In the genomic region with DNA sequence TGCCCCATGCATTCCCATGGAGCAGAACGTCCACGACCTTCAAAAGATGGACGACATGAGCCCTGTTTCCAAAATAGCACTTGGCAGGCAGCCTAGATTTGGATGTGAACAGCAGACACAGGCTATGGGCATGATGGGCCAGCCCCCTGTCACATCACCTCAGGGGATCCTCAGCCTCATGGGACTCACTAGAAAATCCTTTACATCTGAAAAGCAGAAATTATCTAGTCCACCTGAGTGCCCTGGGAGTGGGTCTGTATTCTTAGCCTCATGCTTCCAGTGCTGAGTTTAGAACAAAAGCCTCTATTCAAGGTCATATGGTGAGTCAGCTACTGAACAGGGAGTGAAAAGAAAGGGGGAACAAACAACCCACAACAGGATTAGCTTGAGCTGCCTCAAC, we compare ENCODE assay signal across 16 cellular contexts. TPM values are rescaled to one million over a fixed set of nuclear protein-coding genes. Genes with fewer than 3 reads are reported as not detected.
DNase-seq lines count a peak whose midpoint lies in the region; TF ChIP-seq lines count a peak whose summit lies in the region.
"Had no signal": no experiment of that assay in that cellular context is flagged by ENCODE, and none has a peak within 500 bp of the region (broad histone marks: within the 10 kb centered on the region; RNA-seq: fewer than 3 reads in every experiment).

No MANE protein-coding gene starts in this region.

- intact Hi-C loops in ovary (cut with DNase I) = no loop called here
- intact Hi-C loops in activated T-helper 1 cell treated with anti-CD3 and anti-CD28 coated beads, Interleukin-12 subunit alpha, Interleukin-12 subunit beta, Interleukin-2, Interleukin-4 antibody, amounts not matched to agents 30 ng/mL and 10 ng/mL and 1 ng/mL, durations not matched to agents 14 hours and 24 hours and 36 hours (cut with micrococcal nuclease) = no loop called here

- no peak overlapping the region for H3K4me3 Mint-ChIP-seq in nephron progenitor cell
- H3K4me3 Mint-ChIP-seq in activated T-helper 1 cell treated with anti-CD3 and anti-CD28 coated beads, Interleukin-12 subunit alpha, Interleukin-12 subunit beta, Interleukin-2, Interleukin-4 antibody, amounts not matched to agents 30 ng/mL and 10 ng/mL and 1 ng/mL, durations not matched to agents 14 hours and 24 hours and 36 hours = no peak overlapping the region
- no peak overlapping the region for H3K4me3 Mint-ChIP-seq in activated CD4-positive, alpha-beta T cell treated with anti-CD3 and anti-CD28 coated beads, Interleukin-2, amount 10 ng/mL, durations not matched to agents 7 days and 5 days
- H3K4me3 Mint-ChIP-seq: stimulated activated naive CD8-positive, alpha-beta T cell treated with anti-CD3 and anti-CD28 coated beads, Interleukin-15, amount 100 ng/mL, for 72 hours had no signal

- peak overlapping the region in 1 of 2 donors; percentile 35 for H3K27ac ChIP-seq in ovary
- H3K27ac ChIP-seq: colonic mucosa, epithelial cell of prostate, vagina had no signal

- no peak for TF ChIP-seq POLR2A in ovary (IDR thresholded peaks at IDR 0.05)

- POLR2A ChIA-PET in activated CD4-positive, alpha-beta T cell treated with anti-CD3 and anti-CD28 coated beads, Interleukin-2, amount 10 ng/mL, durations not matched to agents 7 days and 5 days (lab: Charles Lee) = no interaction called here

- H3K27me3 Mint-ChIP-seq in nephron progenitor cell (ENCODE audit: low read depth, poor library complexity) = no peaks in the 10 kb centered on the region
- no peaks in the 10 kb centered on the region for H3K27me3 Mint-ChIP-seq in activated T-helper 1 cell treated with anti-CD3 and anti-CD28 coated beads, Interleukin-12 subunit alpha, Interleukin-12 subunit beta, Interleukin-2, Interleukin-4 antibody, amounts not matched to agents 30 ng/mL and 10 ng/mL and 1 ng/mL, durations not matched to agents 14 hours and 24 hours and 36 hours (ENCODE audit: insufficient read depth)
- H3K27me3 Mint-ChIP-seq in activated CD4-positive, alpha-beta T cell treated with anti-CD3 and anti-CD28 coated beads, Interleukin-2, amount 10 ng/mL, durations not matched to agents 7 days and 5 days = no peaks in the 10 kb centered on the region
- H3K27me3 Mint-ChIP-seq: stimulated activated naive CD8-positive, alpha-beta T cell treated with anti-CD3 and anti-CD28 coated beads, Interleukin-15, amount 100 ng/mL, for 72 hours had no signal

- H3K4me3 ChIP-seq in NT2/D1 (ENCODE audit: insufficient read length, low read depth) (no peak overlapping the region), ovary (no peak overlapping the region)
- H3K4me3 ChIP-seq: colonic mucosa, vagina had no signal

- H3K27ac Mint-ChIP-seq in nephron progenitor cell = no peak overlapping the region
- no peak overlapping the region for H3K27ac Mint-ChIP-seq in activated T-helper 1 cell treated with anti-CD3 and anti-CD28 coated beads, Interleukin-12 subunit alpha, Interleukin-12 subunit beta, Interleukin-2, Interleukin-4 antibody, amounts not matched to agents 30 ng/mL and 10 ng/mL and 1 ng/mL, durations not matched to agents 14 hours and 24 hours and 36 hours
- no peak overlapping the region for H3K27ac Mint-ChIP-seq in activated CD4-positive, alpha-beta T cell treated with anti-CD3 and anti-CD28 coated beads, Interleukin-2, amount 10 ng/mL, durations not matched to agents 7 days and 5 days
- H3K27ac Mint-ChIP-seq: stimulated activated naive CD8-positive, alpha-beta T cell treated with anti-CD3 and anti-CD28 coated beads, Interleukin-15, amount 100 ng/mL, for 72 hours had no signal

- peak; percentile 53 for DNase-seq in ELF-1 (ENCODE audit: low read depth, low spot score)
- DNase-seq in NT2/D1 (ENCODE audit: low read depth, low spot score) = peak; percentile 38
- DNase-seq in globus pallidus (ENCODE audit: low spot score) = peak; percentile 66
- peak; percentile 26 to 45 (median 38) for DNase-seq in ovary
- no peak for DNase-seq in nephron progenitor cell
- DNase-seq in NCI-H1930 (lab: John Stamatoyannopoulos, UW) = no peak
- DNase-seq in activated T-helper 1 cell treated with anti-CD3 and anti-CD28 coated beads, Interleukin-12 subunit alpha, Interleukin-12 subunit beta, Interleukin-2, Interleukin-4 antibody, amounts not matched to agents 30 ng/mL and 10 ng/mL and 1 ng/mL, durations not matched to agents 14 hours and 24 hours and 36 hours (ENCODE audit: low spot score) = no peak
- DNase-seq in activated CD4-positive, alpha-beta T cell treated with anti-CD3 and anti-CD28 coated beads, Interleukin-2, amount 10 ng/mL, durations not matched to agents 7 days and 5 days = no peak
- DNase-seq: colonic mucosa; NCI-H187; NCI-H446 treated with DMSO at 0.1 percent for 48 hours; OCI-M1; stimulated activated naive CD8-positive, alpha-beta T cell treated with anti-CD3 and anti-CD28 coated beads, Interleukin-15, amount 100 ng/mL, for 72 hours had no signal

- no peaks in the 10 kb centered on the region for H3K4me1 Mint-ChIP-seq in nephron progenitor cell
- H3K4me1 Mint-ChIP-seq in activated T-helper 1 cell treated with anti-CD3 and anti-CD28 coated beads, Interleukin-12 subunit alpha, Interleukin-12 subunit beta, Interleukin-2, Interleukin-4 antibody, amounts not matched to agents 30 ng/mL and 10 ng/mL and 1 ng/mL, durations not matched to agents 14 hours and 24 hours and 36 hours (ENCODE audit: low read depth) = no peaks in the 10 kb centered on the region
- no peaks in the 10 kb centered on the region for H3K4me1 Mint-ChIP-seq in activated CD4-positive, alpha-beta T cell treated with anti-CD3 and anti-CD28 coated beads, Interleukin-2, amount 10 ng/mL, durations not matched to agents 7 days and 5 days
- H3K4me1 Mint-ChIP-seq: stimulated activated naive CD8-positive, alpha-beta T cell treated with anti-CD3 and anti-CD28 coated beads, Interleukin-15, amount 100 ng/mL, for 72 hours had no signal

- TF ChIP-seq CTCF in ovary (IDR thresholded peaks at IDR 0.05) (no peak), nephron progenitor cell (IDR thresholded peaks at IDR 0.05) (no peak)

- TF ChIP-seq EP300 in ovary (IDR thresholded peaks at IDR 0.05) = no peak

- peaks cover 43% of the 10 kb centered on the region for H3K36me3 Mint-ChIP-seq in nephron progenitor cell (ENCODE audit: low read depth)
- H3K36me3 Mint-ChIP-seq in activated T-helper 1 cell treated with anti-CD3 and anti-CD28 coated beads, Interleukin-12 subunit alpha, Interleukin-12 subunit beta, Interleukin-2, Interleukin-4 antibody, amounts not matched to agents 30 ng/mL and 10 ng/mL and 1 ng/mL, durations not matched to agents 14 hours and 24 hours and 36 hours (ENCODE audit: low read depth) = no peaks in the 10 kb centered on the region
- H3K36me3 Mint-ChIP-seq in activated CD4-positive, alpha-beta T cell treated with anti-CD3 and anti-CD28 coated beads, Interleukin-2, amount 10 ng/mL, durations not matched to agents 7 days and 5 days (ENCODE audit: low read depth) = no peaks in the 10 kb centered on the region

- H3K9ac ChIP-seq in NT2/D1 (ENCODE audit: insufficient read length, low read depth) = no peak overlapping the region

- no peaks in the 10 kb centered on the region for H3K4me1 ChIP-seq in NT2/D1 (ENCODE audit: insufficient read depth, insufficient read length)
- H3K4me1 ChIP-seq in ovary (ENCODE audit: insufficient read depth) = peaks cover 4% of the 10 kb centered on the region
- H3K4me1 ChIP-seq: colonic mucosa, vagina had no signal

- H3K36me3 ChIP-seq in NT2/D1 (ENCODE audit: insufficient read depth, insufficient read length, low read length) (no peaks in the 10 kb centered on the region), ovary (no peaks in the 10 kb centered on the region)
- H3K36me3 ChIP-seq: colonic mucosa, vagina had no signal

- CTCF ChIA-PET in activated CD4-positive, alpha-beta T cell treated with anti-CD3 and anti-CD28 coated beads, Interleukin-2, amount 10 ng/mL, durations not matched to agents 7 days and 5 days (lab: Charles Lee) = no interaction called here

- H3K27me3 ChIP-seq in NT2/D1 (ENCODE audit: insufficient read depth, insufficient read length) = no peaks in the 10 kb centered on the region
- H3K27me3 ChIP-seq in ovary = no peaks in the 10 kb centered on the region
- H3K27me3 ChIP-seq: colonic mucosa, vagina had no signal

- no peaks in the 10 kb centered on the region for H3K9me3 ChIP-seq in NT2/D1 (ENCODE audit: insufficient read depth, low read length)
- no peaks in the 10 kb centered on the region for H3K9me3 ChIP-seq in ovary
- H3K9me3 ChIP-seq: colonic mucosa, vagina had no signal

- 3 to 8% (median 5%) methylated on average over 3 of the region's 3 CpGs for WGBS in ovary, 3 donors

- peaks cover 29% of the 10 kb centered on the region for H3K9me3 Mint-ChIP-seq in nephron progenitor cell
- no peaks in the 10 kb centered on the region for H3K9me3 Mint-ChIP-seq in activated T-helper 1 cell treated with anti-CD3 and anti-CD28 coated beads, Interleukin-12 subunit alpha, Interleukin-12 subunit beta, Interleukin-2, Interleukin-4 antibody, amounts not matched to agents 30 ng/mL and 10 ng/mL and 1 ng/mL, durations not matched to agents 14 hours and 24 hours and 36 hours
- no peaks in the 10 kb centered on the region for H3K9me3 Mint-ChIP-seq in activated CD4-positive, alpha-beta T cell treated with anti-CD3 and anti-CD28 coated beads, Interleukin-2, amount 10 ng/mL, durations not matched to agents 7 days and 5 days
- H3K9me3 Mint-ChIP-seq: stimulated activated naive CD8-positive, alpha-beta T cell treated with anti-CD3 and anti-CD28 coated beads, Interleukin-15, amount 100 ng/mL, for 72 hours had no signal

RNA-seq across cellular contexts. Expression of a gene that starts 35.8 kb away (rescaled TPM):
- 10 to 100 TPM in 2 of 7 donors, 1 to 10 TPM in 5; 2.0 to 11.2 (median 5.0) TPM for total RNA-seq in ovary
- polyA plus RNA-seq in ovary = 1 to 10 TPM; 1.2 to 4.2 TPM
- total RNA-seq in activated T-helper 1 cell treated with anti-CD3 and anti-CD28 coated beads, Interleukin-12 subunit alpha, Interleukin-12 subunit beta, Interleukin-2, Interleukin-4 antibody, amounts not matched to agents 30 ng/mL and 10 ng/mL and 1 ng/mL, durations not matched to agents 14 hours and 24 hours and 36 hours = not detected in 2 replicates
- total RNA-seq in activated CD4-positive, alpha-beta T cell treated with anti-CD3 and anti-CD28 coated beads, Interleukin-2, amount 10 ng/mL, durations not matched to agents 7 days and 5 days = not detected
- total RNA-seq: LHCN-M2 had no signal

Comparison
In these comparisons a context has a peak if more than half of its experiments do, and no peak if none do; other contexts are left out.
1. DNase-seq: peak in ELF-1 (single experiment), NT2/D1 (single experiment), globus pallidus (single experiment) and ovary (5 of 5); none in nephron progenitor cell (single experiment), NCI-H1930 (0 of 2), activated T-helper 1 cell treated with anti-CD3 and anti-CD28 coated beads, Interleukin-12 subunit alpha, Interleukin-12 subunit beta, Interleukin-2, Interleukin-4 antibody, amounts not matched to agents 30 ng/mL and 10 ng/mL and 1 ng/mL, durations not matched to agents 14 hours and 24 hours and 36 hours (single experiment) and activated CD4-positive, alpha-beta T cell treated with anti-CD3 and anti-CD28 coated beads, Interleukin-2, amount 10 ng/mL, durations not matched to agents 7 days and 5 days (single experiment).